In genomic region chr1:22900451-22900850, GRCh38 we compare ENCODE assay signal across 22 cellular contexts.
DNase-seq lines count a peak whose midpoint lies in the region; ATAC-seq and TF ChIP-seq lines count a peak whose summit lies in the region.
"Had no signal": no experiment of that assay in that cellular context is flagged by ENCODE, and none has a peak within 500 bp of the region (broad histone marks: within the 10 kb centered on the region; RNA-seq: fewer than 3 reads in every experiment).

No MANE protein-coding gene starts in this region.

- no CpG with 5 or more reads among the region's 3 CpGs for WGBS in IMR-90 (ENCODE audit: extremely low coverage in 2 of 2, insufficient read length in 1 of 2), 2 experiments
- WGBS in psoas muscle, 3 donors: 46 to 52% (median 48%) methylated on average over 3 of the region's 3 CpGs

- no peak overlapping the region for H2BK5ac ChIP-seq in IMR-90 (ENCODE audit: low read depth, low read length, poor library complexity, severe bottlenecking)

- H3K36me3 ChIP-seq in BLaER1 (no peaks in the 10 kb centered on the region), IMR-90 (ENCODE audit: control insufficient read depth, insufficient read depth, low read length) (peaks cover 17% of the 10 kb centered on the region), WERI-Rb-1 (no peaks in the 10 kb centered on the region), psoas muscle (ENCODE audit: insufficient read depth in 1 of 2, low read depth in 1 of 2) (no peaks in the 10 kb centered on the region)
- H3K36me3 ChIP-seq: BE2C, HAP-1 had no signal

- H3K9me1 ChIP-seq in IMR-90 (ENCODE audit: insufficient read depth, low read length): peaks cover 7% of the 10 kb centered on the region; the same call in 1 of the 2 replicates

- ATAC-seq in IMR-90 (ENCODE audit: low read depth): no peak
- no peak for ATAC-seq in psoas muscle
- ATAC-seq: A549; CD8-positive, alpha-beta T cell; GM12878 had no signal

- no TSS peak for BruUV-seq in IMR-90 (replicated peaks; lab: Mats Ljungman, UMichigan)

- dilution Hi-C loops in IMR-90 (cut with HindIII; ENCODE audit: low sequenced_read_pairs, unreplicated experiment): no loop called here

- no peak overlapping the region for H2BK120ac ChIP-seq in IMR-90 (ENCODE audit: low read depth, low read length)

- no peak for TF ChIP-seq CTCF in IMR-90 (conservative IDR thresholded peaks at IDR 0.05; ENCODE audit: low read depth, low read length)
- no peak for TF ChIP-seq CTCF in GM20000 (IDR thresholded peaks at IDR 0.05; ENCODE audit: extremely low read depth, missing control alignments)
- no peak for TF ChIP-seq CTCF in WERI-Rb-1 (IDR thresholded peaks at IDR 0.05; ENCODE audit: low read depth, low read length)
- TF ChIP-seq CTCF in psoas muscle (IDR thresholded peaks at IDR 0.05): no peak

- peak overlapping the region; percentile 35 for H2AK9ac ChIP-seq in IMR-90 (replicated peaks; ENCODE audit: low read depth, low read length, poor library complexity)

- no peak overlapping the region for H3K27ac ChIP-seq in BLaER1
- no peak overlapping the region for H3K27ac ChIP-seq in IMR-90 (ENCODE audit: insufficient read depth, low read length)
- H3K27ac ChIP-seq in WERI-Rb-1: no peak overlapping the region
- H3K27ac ChIP-seq in psoas muscle: no peak overlapping the region
- H3K27ac ChIP-seq: A549, C4-2B had no signal

- peak overlapping the region; percentile 44 for H3K4me2 ChIP-seq in BLaER1
- H3K4me2 ChIP-seq in IMR-90 (ENCODE audit: low read depth, low read length): no peak overlapping the region
- H3K4me2 ChIP-seq: A549 had no signal

- H3K4me3 ChIP-seq in BLaER1 (no peak overlapping the region), IMR-90 (ENCODE audit: insufficient read depth, low read depth, low read length) (no peak overlapping the region), WERI-Rb-1 (ENCODE audit: low read depth, low read length) (no peak overlapping the region), psoas muscle (no peak overlapping the region)
- H3K4me3 ChIP-seq: A549, GM12878, HAP-1 had no signal

- DNase-seq in IMR-90 (no peak), myocyte (ENCODE audit: low read depth) (peak; percentile 84), GM20000 (ENCODE audit: low spot score) (no peak), WERI-Rb-1 (no peak), psoas muscle (no peak)
- DNase-seq: 8988T; ACHN; AML-193; BE2C; Caco-2; CD4-positive, CD25-positive, alpha-beta regulatory T cell; CD8-positive, alpha-beta T cell; DMS79; EL; GDM1; GOT3; HFFc6 had no signal

- H4K8ac ChIP-seq in IMR-90 (ENCODE audit: low read depth in 2 of 2, low read length in 2 of 2): no peak overlapping the region

- no peak overlapping the region for H4K91ac ChIP-seq in IMR-90 (ENCODE audit: insufficient read depth, low read depth, low read length)

- H3K18ac ChIP-seq in IMR-90 (ENCODE audit: low read depth, low read length): no peak overlapping the region

- CTCF ChIA-PET in IMR-90 (lab: Yijun Ruan, JAX): interaction anchor here (0.7 kb wide), 1 partner anchor 12 kb away, joined by 3 read pairs; no protein-coding TSS in a partner anchor

- H3K4ac ChIP-seq in IMR-90 (ENCODE audit: low read depth, low read length): no peak overlapping the region

- no peak overlapping the region for H2AK5ac ChIP-seq in IMR-90 (ENCODE audit: low read depth, low read length)

- H3K9me3 ChIP-seq in BLaER1 (no peaks in the 10 kb centered on the region), IMR-90 (ENCODE audit: control insufficient read depth, insufficient read depth, low read length) (no peaks in the 10 kb centered on the region), WERI-Rb-1 (ENCODE audit: severe bottlenecking) (no peaks in the 10 kb centered on the region), psoas muscle (no peaks in the 10 kb centered on the region)
- H3K9me3 ChIP-seq: A549, BE2C, Caco-2, HAP-1 had no signal

- no peak overlapping the region for H2BK15ac ChIP-seq in IMR-90 (ENCODE audit: low read depth, low read length)

- POLR2A ChIA-PET in IMR-90 (lab: Charles Lee; ENCODE audit: unreplicated experiment): no interaction called here

- no peak overlapping the region for H3K14ac ChIP-seq in IMR-90 (replicated peaks; ENCODE audit: low read depth, low read length)

- H3K79me1 ChIP-seq in IMR-90 (ENCODE audit: low read depth in 1 of 2, low read length in 2 of 2): no peaks in the 10 kb centered on the region

- no peak for TF ChIP-seq POLR2A in IMR-90 (IDR thresholded peaks at IDR 0.05; ENCODE audit: low read depth, low read length)

- H4K20me1 ChIP-seq in BLaER1 (no peaks in the 10 kb centered on the region), IMR-90 (ENCODE audit: insufficient read depth, low read length) (no peaks in the 10 kb centered on the region)

- no peak overlapping the region for H3K56ac ChIP-seq in IMR-90 (ENCODE audit: extremely low read depth, insufficient read depth, low read length)

- H3K9ac ChIP-seq in BLaER1 (no peak overlapping the region), IMR-90 (ENCODE audit: low read depth, low read length) (no peak overlapping the region)

- intact Hi-C loops in IMR-90 (cut with micrococcal nuclease): no loop called here
- intact Hi-C loops in psoas muscle (cut with DNase I): no loop called here

- H3K23ac ChIP-seq in IMR-90 (ENCODE audit: low read depth, low read length): no peak overlapping the region

- H4K5ac ChIP-seq in IMR-90 (ENCODE audit: low read depth, low read length): no peak overlapping the region

- H3K4me1 ChIP-seq in BLaER1 (peaks cover 8% of the 10 kb centered on the region), IMR-90 (ENCODE audit: control insufficient read depth, insufficient read depth, low read length) (no peaks in the 10 kb centered on the region), psoas muscle (no peaks in the 10 kb centered on the region)
- H3K4me1 ChIP-seq: A549, BE2C, Caco-2, HAP-1 had no signal

- H2BK20ac ChIP-seq in IMR-90 (ENCODE audit: low read depth, low read length): no peak overlapping the region

- in situ Hi-C loops in IMR-90 (cut with MboI; ENCODE audit: low sequenced_read_pairs): no loop called here

- no peak overlapping the region for H2AFZ ChIP-seq in IMR-90 (replicated peaks; ENCODE audit: low read length, poor library complexity)

- peaks cover 32% of the 10 kb centered on the region for H3K27me3 ChIP-seq in BLaER1
- H3K27me3 ChIP-seq in IMR-90 (ENCODE audit: control insufficient read depth, insufficient read depth, low read length): no peaks in the 10 kb centered on the region
- no peaks in the 10 kb centered on the region for H3K27me3 ChIP-seq in WERI-Rb-1 (ENCODE audit: insufficient read depth, low read depth, severe bottlenecking)
- H3K27me3 ChIP-seq in psoas muscle (ENCODE audit: insufficient read depth in 3 of 3, low read length in 2 of 3): peaks cover 0 to 5% (median 0%) of the 10 kb centered on the region in 3 donors
- H3K27me3 ChIP-seq: BE2C had no signal

- no peak for TF ChIP-seq RAD21 in IMR-90 (IDR thresholded peaks at IDR 0.05; ENCODE audit: low read length)

TF ChIP-seq in IMR-90, 13 proteins besides CTCF, POLR2A, EP300 and RAD21:
- TF ChIP-seq FOS (IDR thresholded peaks at IDR 0.05; ENCODE audit: low read depth, low read length) (no peak), SMC3 (IDR thresholded peaks at IDR 0.05; ENCODE audit: low read depth, low read length) (no peak)
